In genomic region chrX:127649011-127649410, GRCh38 we compare ENCODE assay signal across 25 cellular contexts.
"Had no signal": no experiment of that assay in that cellular context is flagged by ENCODE, and none has a peak within 500 bp of the region (broad histone marks: within the 10 kb centered on the region; RNA-seq: fewer than 3 reads in every experiment).

No MANE protein-coding gene starts in this region.

- H3K4me1 ChIP-seq: pancreas, psoas muscle, right lobe of liver, sigmoid colon, stomach, thyroid gland, tibial nerve, upper lobe of left lung, vagina had no signal

- ATAC-seq: naive thymus-derived CD8-positive, alpha-beta T cell; natural killer cell treated with Interleukin-12 subunit alpha and Interleukin-12 subunit beta and Interleukin-15 and Interleukin-18, amount 100 ng/mL, for 72 hours; pancreas; psoas muscle; right lobe of liver; stimulated activated effector memory CD8-positive, alpha-beta T cell treated with anti-CD3 and anti-CD28 coated beads, Interleukin-12 subunit alpha, Interleukin-12 subunit beta, amount 100 ng/mL, for 72 hours; stimulated activated naive B cell treated with anti-CD40 and anti-IgM and Interleukin-4, amounts not matched to agents 10 μg/mL and 1 μg/mL and 100 μg/mL, for 72 hours had no signal

- H3K27ac ChIP-seq: neutrophil, pancreas, psoas muscle, right lobe of liver, sigmoid colon, stomach, thoracic aorta, thyroid gland, tibial nerve, upper lobe of left lung, vagina had no signal

- H3K4me3 ChIP-seq: pancreas, psoas muscle, right lobe of liver, sigmoid colon, stomach, thoracic aorta, thyroid gland, tibial nerve, upper lobe of left lung, vagina had no signal

- H3K36me3 ChIP-seq: neutrophil, pancreas, right lobe of liver, sigmoid colon, stomach, thoracic aorta, thyroid gland, tibial nerve, upper lobe of left lung, vagina had no signal

- DNase-seq: naive thymus-derived CD8-positive, alpha-beta T cell; nephron progenitor cell; nucleus accumbens; pancreas; psoas muscle; right cardiac atrium; right lobe of liver; sigmoid colon; small intestine; stimulated activated CD4-positive, alpha-beta T cell treated with anti-CD3 and anti-CD28 coated beads, Interleukin-15, amount 100 ng/mL, for 24 hours; stimulated activated CD4-positive, alpha-beta T cell treated with anti-CD3 and anti-CD28 coated beads, Interleukin-2, amount 100 ng/mL, for 24 hours; stimulated activated CD4-positive, alpha-beta T cell treated with anti-CD3 and anti-CD28 coated beads, Interleukin-2, amount 100 ng/mL, for 48 hours; stimulated activated CD4-positive, alpha-beta T cell treated with anti-CD3 and anti-CD28 coated beads, Interleukin-4, amount 100 ng/mL, for 24 hours; stimulated activated naive B cell treated with anti-CD40 and anti-IgM and Interleukin-4, amounts not matched to agents 10 μg/mL and 1 μg/mL and 100 μg/mL, for 72 hours; stimulated activated naive CD4-positive, alpha-beta T cell treated with Interleukin-2 at 50 U/mL for 16 hours; stomach; thyroid gland; trophoblast cell; upper lobe of left lung had no signal

- H3K27me3 ChIP-seq: neutrophil, right lobe of liver, sigmoid colon, stomach, thyroid gland, tibial nerve, upper lobe of left lung, vagina had no signal
